In genomic region chr5:177005619-177006264, GRCh38 we compare ENCODE assay signal across 1 cellular context.
TF ChIP-seq lines count a peak whose summit lies in the region.

No MANE protein-coding gene starts in this region.

TF ChIP-seq in HepG2, 621 proteins besides CTCF, POLR2A, EP300 and RAD21 (continued from another document and continues in another):
- TF ChIP-seq KLF15 (CRISPR knock-in tag; IDR thresholded peaks at IDR 0.05; ENCODE audit: borderline replicate concordance): no peak
- no peak for TF ChIP-seq NR2F2 (IDR thresholded peaks at IDR 0.05; ENCODE audit: borderline replicate concordance, low read depth)
- TF ChIP-seq ZNF484 (CRISPR knock-in tag; IDR thresholded peaks at IDR 0.05; ENCODE audit: borderline replicate concordance, low read depth): no peak
- no peak for TF ChIP-seq ZNF552 (CRISPR knock-in tag; IDR thresholded peaks at IDR 0.05; ENCODE audit: borderline replicate concordance)
- TF ChIP-seq HBP1 (CRISPR knock-in tag; IDR thresholded peaks at IDR 0.05; ENCODE audit: low read depth): no peak
- TF ChIP-seq GTF2F1 (IDR thresholded peaks at IDR 0.05; ENCODE audit: low read length): no peak
- no peak for TF ChIP-seq HOXA9 (CRISPR knock-in tag; IDR thresholded peaks at IDR 0.05; ENCODE audit: borderline replicate concordance)
- TF ChIP-seq KMT2A (CRISPR knock-in tag; IDR thresholded peaks at IDR 0.05): peak; percentile 69; the same call in 1 of the 2 replicates
- no peak for TF ChIP-seq FOXA3 (CRISPR knock-in tag; IDR thresholded peaks at IDR 0.05)
- no peak for TF ChIP-seq PITX1 (CRISPR knock-in tag; IDR thresholded peaks at IDR 0.05)
- no peak for TF ChIP-seq CCAR2 (optimal IDR thresholded peaks at IDR 0.05; ENCODE audit: low read depth, low read length)
- TF ChIP-seq ZNF280B (CRISPR knock-in tag; IDR thresholded peaks at IDR 0.05; ENCODE audit: borderline replicate concordance): 0 out of 2 replicates have a peak, but pooled peaks have one; percentile 20
- no peak for TF ChIP-seq RNF2 (conservative IDR thresholded peaks at IDR 0.05; ENCODE audit: low read depth)
- no peak for TF ChIP-seq ZNF784 (CRISPR knock-in tag; IDR thresholded peaks at IDR 0.05; ENCODE audit: borderline replicate concordance)
- TF ChIP-seq ZNF703 (CRISPR knock-in tag; IDR thresholded peaks at IDR 0.05; ENCODE audit: borderline replicate concordance): 0 out of 2 replicates have a peak, but pooled peaks have one; percentile 76
- TF ChIP-seq HDAC1 (CRISPR knock-in tag; IDR thresholded peaks at IDR 0.05): no peak
- no peak for TF ChIP-seq ZNF20 (CRISPR knock-in tag; IDR thresholded peaks at IDR 0.05)
- TF ChIP-seq ZBTB1 (CRISPR knock-in tag; IDR thresholded peaks at IDR 0.05; ENCODE audit: borderline replicate concordance): no peak
- TF ChIP-seq FOXJ3 (CRISPR knock-in tag; IDR thresholded peaks at IDR 0.05; ENCODE audit: borderline replicate concordance): no peak
- TF ChIP-seq ZMYM2 (CRISPR knock-in tag; IDR thresholded peaks at IDR 0.05): no peak
- TF ChIP-seq MTF2 (CRISPR knock-in tag; IDR thresholded peaks at IDR 0.05; ENCODE audit: borderline replicate concordance): 0 out of 2 replicates have a peak, but pooled peaks have one; percentile 60
- TF ChIP-seq MZF1 (CRISPR knock-in tag; IDR thresholded peaks at IDR 0.05; ENCODE audit: borderline replicate concordance): no peak
- TF ChIP-seq TFDP2 (CRISPR knock-in tag; IDR thresholded peaks at IDR 0.05): no peak
- no peak; the same call in 1 of the 2 replicates for TF ChIP-seq ZNF761 (CRISPR knock-in tag; conservative IDR thresholded peaks at IDR 0.05)
- TF ChIP-seq ZNF616 (CRISPR knock-in tag; IDR thresholded peaks at IDR 0.05; ENCODE audit: low read depth): no peak
- TF ChIP-seq ZNF18 (CRISPR knock-in tag; IDR thresholded peaks at IDR 0.05; ENCODE audit: insufficient replicate concordance): peak; percentile 69
- TF ChIP-seq GATAD2A (CRISPR knock-in tag; IDR thresholded peaks at IDR 0.05): 0 out of 2 replicates have a peak, but pooled peaks have one; percentile 21
- TF ChIP-seq SP1 (IDR thresholded peaks at IDR 0.05): no peak
- no peak for TF ChIP-seq SP1 (CRISPR knock-in tag; IDR thresholded peaks at IDR 0.05)
- no peak for TF ChIP-seq ZBTB14 (CRISPR knock-in tag; IDR thresholded peaks at IDR 0.05)
- no peak for TF ChIP-seq BHLHE40 (IDR thresholded peaks at IDR 0.05; ENCODE audit: low read length)
- TF ChIP-seq CREM (IDR thresholded peaks at IDR 0.05): no peak
- no peak for TF ChIP-seq CREM (CRISPR knock-in tag; IDR thresholded peaks at IDR 0.05)
- no peak for TF ChIP-seq ZFP41 (CRISPR knock-in tag; IDR thresholded peaks at IDR 0.05; ENCODE audit: borderline replicate concordance)
- no peak for TF ChIP-seq ZFX (CRISPR knock-in tag; IDR thresholded peaks at IDR 0.05; ENCODE audit: low read depth)
- no peak for TF ChIP-seq TCF7 (IDR thresholded peaks at IDR 0.05; ENCODE audit: low read depth)
- TF ChIP-seq GABPB1 (CRISPR knock-in tag; IDR thresholded peaks at IDR 0.05): no peak
- no peak for TF ChIP-seq CERS6 (CRISPR knock-in tag; IDR thresholded peaks at IDR 0.05)
- TF ChIP-seq GATAD1 (CRISPR knock-in tag; IDR thresholded peaks at IDR 0.05): no peak
- no peak for TF ChIP-seq ZSCAN30 (CRISPR knock-in tag; IDR thresholded peaks at IDR 0.05)
- TF ChIP-seq REST (IDR thresholded peaks at IDR 0.05; ENCODE audit: borderline replicate concordance in 1 of 2, low read depth in 1 of 2, low read length in 2 of 2): no peak
- no peak for TF ChIP-seq KAT7 (CRISPR knock-in tag; IDR thresholded peaks at IDR 0.05; ENCODE audit: borderline replicate concordance)
- TF ChIP-seq FOXO4 (CRISPR knock-in tag; conservative IDR thresholded peaks at IDR 0.05): no peak
- TF ChIP-seq PHB2 (IDR thresholded peaks at IDR 0.05; ENCODE audit: partially characterized antibody): no peak
- no peak for TF ChIP-seq HOMEZ (CRISPR knock-in tag; IDR thresholded peaks at IDR 0.05; ENCODE audit: low read depth)
- TF ChIP-seq ATM (IDR thresholded peaks at IDR 0.05; ENCODE audit: borderline replicate concordance): no peak
- TF ChIP-seq PAF1 (CRISPR knock-in tag; IDR thresholded peaks at IDR 0.05): no peak
- TF ChIP-seq SIX4 (CRISPR knock-in tag; IDR thresholded peaks at IDR 0.05): no peak
- TF ChIP-seq NFIC (IDR thresholded peaks at IDR 0.05; ENCODE audit: low read length): no peak
- TF ChIP-seq ZNF350 (CRISPR knock-in tag; IDR thresholded peaks at IDR 0.05; ENCODE audit: borderline replicate concordance, low read depth): no peak
- TF ChIP-seq KAT8 (CRISPR knock-in tag; IDR thresholded peaks at IDR 0.05): no peak
- no peak for TF ChIP-seq TFDP1 (CRISPR knock-in tag; IDR thresholded peaks at IDR 0.05; ENCODE audit: borderline replicate concordance)
- no peak for TF ChIP-seq RARA (CRISPR knock-in tag; IDR thresholded peaks at IDR 0.05)
- peak; percentile 11; the same call in 1 of the 2 replicates for TF ChIP-seq SMAD3 (CRISPR knock-in tag; IDR thresholded peaks at IDR 0.05)
- TF ChIP-seq ZNF430 (CRISPR knock-in tag; IDR thresholded peaks at IDR 0.05): 0 out of 2 replicates have a peak, but pooled peaks have one; percentile 73
- TF ChIP-seq ZNF629 (CRISPR knock-in tag; conservative IDR thresholded peaks at IDR 0.05): no peak
